25 cellular contexts compared by ENCODE assay signal in genomic region chr3:51422211-51422610, GRCh38. TPM values are rescaled to one million over a fixed set of nuclear protein-coding genes. Genes with fewer than 3 reads are reported as not detected.
DNase-seq lines count a peak whose midpoint lies in the region; ATAC-seq lines count a peak whose summit lies in the region.
"Had no signal": no experiment of that assay in that cellular context is flagged by ENCODE, and none has a peak within 500 bp of the region (broad histone marks: within the 10 kb centered on the region; RNA-seq: fewer than 3 reads in every experiment).

No MANE protein-coding gene starts in this region.

- H3K27ac Mint-ChIP-seq in T-helper 1 cell treated with Interleukin-12 subunit alpha and Interleukin-12 subunit beta and Interleukin-4 antibody, amounts not matched to agents 30 μg/mL and 1 μg/mL, for 36 hours: peak overlapping the region; percentile 31
- H3K27ac Mint-ChIP-seq in activated T-cell treated with anti-CD3 and anti-CD28 coated beads, Interleukin-2, amount 50 U/mL, for 72 hours: peak overlapping the region; percentile 9
- peak overlapping the region; percentile 84 for H3K27ac Mint-ChIP-seq in activated T-helper 17 cell treated with anti-CD3 and anti-CD28 coated beads, Interleukin-2, amount 50 U/mL, for 72 hours
- peak overlapping the region in 8 of 10 donors; percentile 37 to 71 (median 61) for H3K27ac Mint-ChIP-seq in naive thymus-derived CD8-positive, alpha-beta T cell
- H3K27ac Mint-ChIP-seq: B cell; CD8-positive, alpha-beta T cell; IgD-negative memory B cell had no signal

- ATAC-seq in activated T-cell treated with anti-CD3 and anti-CD28 coated beads, Interleukin-2, amount 50 U/mL, for 72 hours (replicated peaks in 1 of 2): no peak
- ATAC-seq in activated T-helper 17 cell treated with anti-CD3 and anti-CD28 coated beads, Interleukin-2, amount 50 U/mL, for 72 hours (replicated peaks): no peak
- ATAC-seq in naive thymus-derived CD8-positive, alpha-beta T cell: no peak
- ATAC-seq in HG03095 (IDR thresholded peaks at IDR 0.05; ENCODE audit: unreplicated experiment): no peak
- ATAC-seq: CD8-positive, alpha-beta T cell had no signal

- H3K4me1 Mint-ChIP-seq in T-helper 1 cell treated with Interleukin-12 subunit alpha and Interleukin-12 subunit beta and Interleukin-4 antibody, amounts not matched to agents 30 μg/mL and 1 μg/mL, for 36 hours (ENCODE audit: low read depth): peaks cover 2% of the 10 kb centered on the region
- H3K4me1 Mint-ChIP-seq in activated T-cell treated with anti-CD3 and anti-CD28 coated beads, Interleukin-2, amount 50 U/mL, for 72 hours (ENCODE audit: low read depth): no peaks in the 10 kb centered on the region
- peaks cover 4% of the 10 kb centered on the region for H3K4me1 Mint-ChIP-seq in activated T-helper 17 cell treated with anti-CD3 and anti-CD28 coated beads, Interleukin-2, amount 50 U/mL, for 72 hours
- no peaks in the 10 kb centered on the region for H3K4me1 Mint-ChIP-seq in naive thymus-derived CD8-positive, alpha-beta T cell
- H3K4me1 Mint-ChIP-seq: B cell had no signal

- H3K4me3 Mint-ChIP-seq in T-helper 1 cell treated with Interleukin-12 subunit alpha and Interleukin-12 subunit beta and Interleukin-4 antibody, amounts not matched to agents 30 μg/mL and 1 μg/mL, for 36 hours: no peak overlapping the region
- no peak overlapping the region for H3K4me3 Mint-ChIP-seq in activated T-cell treated with anti-CD3 and anti-CD28 coated beads, Interleukin-2, amount 50 U/mL, for 72 hours
- no peak overlapping the region for H3K4me3 Mint-ChIP-seq in activated T-helper 17 cell treated with anti-CD3 and anti-CD28 coated beads, Interleukin-2, amount 50 U/mL, for 72 hours
- H3K4me3 Mint-ChIP-seq in naive thymus-derived CD8-positive, alpha-beta T cell: no peak overlapping the region
- H3K4me3 Mint-ChIP-seq: B cell; CD8-positive, alpha-beta T cell had no signal

- POLR2A ChIA-PET in naive thymus-derived CD8-positive, alpha-beta T cell (lab: Charles Lee): interaction anchor here (0.6 kb wide), 1 partner anchor 10 kb away, joined by 3 read pairs; no protein-coding TSS in a partner anchor

- H3K36me3 Mint-ChIP-seq in T-helper 1 cell treated with Interleukin-12 subunit alpha and Interleukin-12 subunit beta and Interleukin-4 antibody, amounts not matched to agents 30 μg/mL and 1 μg/mL, for 36 hours (ENCODE audit: low read depth): peaks cover 24% of the 10 kb centered on the region
- peaks cover 3 to 31% of the 10 kb centered on the region in 2 donors for H3K36me3 Mint-ChIP-seq in activated T-cell treated with anti-CD3 and anti-CD28 coated beads, Interleukin-2, amount 50 U/mL, for 72 hours (ENCODE audit: insufficient read depth in 2 of 2)
- peaks cover 93% of the 10 kb centered on the region for H3K36me3 Mint-ChIP-seq in activated T-helper 17 cell treated with anti-CD3 and anti-CD28 coated beads, Interleukin-2, amount 50 U/mL, for 72 hours (ENCODE audit: low read depth)
- H3K36me3 Mint-ChIP-seq in naive thymus-derived CD8-positive, alpha-beta T cell: peaks cover 0 to 92% (median 6%) of the 10 kb centered on the region in 3 donors

- no peak for DNase-seq in T-helper 1 cell
- no peak for DNase-seq in activated T-cell treated with anti-CD3 and anti-CD28 coated beads, Interleukin-2, amount 50 U/mL, for 72 hours
- DNase-seq in activated T-cell treated with anti-CD3 and anti-CD28 coated beads, Interleukin-2, amount 50 U/mL, for 48 hours: no peak
- DNase-seq in naive thymus-derived CD8-positive, alpha-beta T cell: no peak
- DNase-seq in activated gamma-delta T cell (lab: John Stamatoyannopoulos, UW): no peak
- DNase-seq: CD8-positive, alpha-beta T cell; DMS 273 treated with DMSO at 0.1 percent for 48 hours; DMS79; EL; GF-D8; NCI-H1092; NCI-H1417 treated with DMSO at 0.1 percent for 48 hours; NCI-H187; NCI-H2081 treated with DMSO at 0.1 percent for 48 hours; NCI-H2171; NCI-H226; NCI-H510A; NCI-H69; Right ventricle myocardium superior; RPMI8226 had no signal

- H3K9me3 Mint-ChIP-seq in T-helper 1 cell treated with Interleukin-12 subunit alpha and Interleukin-12 subunit beta and Interleukin-4 antibody, amounts not matched to agents 30 μg/mL and 1 μg/mL, for 36 hours: no peaks in the 10 kb centered on the region
- H3K9me3 Mint-ChIP-seq in activated T-cell treated with anti-CD3 and anti-CD28 coated beads, Interleukin-2, amount 50 U/mL, for 72 hours: no peaks in the 10 kb centered on the region
- no peaks in the 10 kb centered on the region for H3K9me3 Mint-ChIP-seq in activated T-helper 17 cell treated with anti-CD3 and anti-CD28 coated beads, Interleukin-2, amount 50 U/mL, for 72 hours
- H3K9me3 Mint-ChIP-seq in naive thymus-derived CD8-positive, alpha-beta T cell: no peaks in the 10 kb centered on the region
- H3K9me3 Mint-ChIP-seq: CD8-positive, alpha-beta T cell; IgD-negative memory B cell had no signal

- H3K27me3 Mint-ChIP-seq in T-helper 1 cell treated with Interleukin-12 subunit alpha and Interleukin-12 subunit beta and Interleukin-4 antibody, amounts not matched to agents 30 μg/mL and 1 μg/mL, for 36 hours (ENCODE audit: low read depth): no peaks in the 10 kb centered on the region
- H3K27me3 Mint-ChIP-seq in activated T-cell treated with anti-CD3 and anti-CD28 coated beads, Interleukin-2, amount 50 U/mL, for 72 hours (ENCODE audit: low read depth): no peaks in the 10 kb centered on the region
- H3K27me3 Mint-ChIP-seq in activated T-helper 17 cell treated with anti-CD3 and anti-CD28 coated beads, Interleukin-2, amount 50 U/mL, for 72 hours: no peaks in the 10 kb centered on the region
- no peaks in the 10 kb centered on the region for H3K27me3 Mint-ChIP-seq in naive thymus-derived CD8-positive, alpha-beta T cell
- H3K27me3 Mint-ChIP-seq: B cell, IgD-negative memory B cell had no signal

RNA-seq across cellular contexts. Expression of gene RBM15B, which starts 31.1 kb away (rescaled TPM):
- 10 to 100 TPM; 19.6 to 24.4 TPM for total RNA-seq in activated T-cell treated with anti-CD3 and anti-CD28 coated beads, Interleukin-2, amount 50 U/mL, for 72 hours
- total RNA-seq in activated T-helper 17 cell treated with anti-CD3 and anti-CD28 coated beads, Interleukin-2, amount 50 U/mL, for 72 hours: 10 to 100 TPM; 14.6 to 29.8 TPM
- 10 to 100 TPM; 41.8 to 42.0 TPM for total RNA-seq in naive thymus-derived CD8-positive, alpha-beta T cell
- 10 to 100 TPM; 12.9 to 27.3 (median 14.2) TPM for polyA plus RNA-seq in naive thymus-derived CD8-positive, alpha-beta T cell

RNA-seq across cellular contexts. Expression of gene MANF, which starts 37.1 kb away (rescaled TPM):
- 100 to 1,000 TPM; 112 to 141 TPM for total RNA-seq in activated T-cell treated with anti-CD3 and anti-CD28 coated beads, Interleukin-2, amount 50 U/mL, for 72 hours
- total RNA-seq in activated T-helper 17 cell treated with anti-CD3 and anti-CD28 coated beads, Interleukin-2, amount 50 U/mL, for 72 hours: 100 to 1,000 TPM in 1 of 2 donors, 10 to 100 TPM in 1; 76.4 to 157 TPM
- total RNA-seq in naive thymus-derived CD8-positive, alpha-beta T cell: 10 to 100 TPM; 51.1 to 56.2 TPM
- polyA plus RNA-seq in naive thymus-derived CD8-positive, alpha-beta T cell: 10 to 100 TPM; 41.6 to 45.3 (median 44.4) TPM

Comparison
In these comparisons a context has a peak if more than half of its experiments do, and no peak if none do; other contexts are left out.
1. H3K27ac Mint-ChIP-seq: peak in every context shown above with its lines; median percentile 84 in activated T-helper 17 cell treated with anti-CD3 and anti-CD28 coated beads, Interleukin-2, amount 50 U/mL, for 72 hours; 61 in naive thymus-derived CD8-positive, alpha-beta T cell; 31 in T-helper 1 cell treated with Interleukin-12 subunit alpha and Interleukin-12 subunit beta and Interleukin-4 antibody, amounts not matched to agents 30 μg/mL and 1 μg/mL, for 36 hours; 9 in activated T-cell treated with anti-CD3 and anti-CD28 coated beads, Interleukin-2, amount 50 U/mL, for 72 hours.